Comparison of ENCODE assay signal across 10 cellular contexts in the genomic region with DNA sequence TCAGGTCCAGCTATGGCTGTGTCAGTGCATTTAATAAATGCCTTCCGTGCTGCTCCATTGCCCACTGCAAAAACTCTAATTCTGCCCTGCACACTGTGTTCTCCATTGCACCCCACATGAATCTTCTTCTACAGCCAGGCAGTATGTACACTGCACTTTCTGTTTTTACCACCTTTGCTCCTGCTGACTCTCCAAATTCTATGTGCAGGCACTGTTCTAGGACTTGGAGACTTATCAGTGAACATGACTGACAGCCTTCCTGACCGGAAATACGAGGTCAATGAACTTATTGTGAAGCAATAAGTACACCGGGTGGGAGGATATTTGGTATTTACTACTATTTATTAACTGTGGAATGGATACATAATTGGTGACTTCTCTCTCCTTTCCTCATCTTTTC. TPM values are rescaled to one million over a fixed set of nuclear protein-coding genes. Genes with fewer than 3 reads are reported as not detected.
"Had no signal": no experiment of that assay in that cellular context is flagged by ENCODE, and none has a peak within 500 bp of the region (broad histone marks: within the 10 kb centered on the region; RNA-seq: fewer than 3 reads in every experiment).

No MANE protein-coding gene starts in this region.

RNA-seq across cellular contexts. Expression of a gene that starts 33.3 kb away (rescaled TPM):
- total RNA-seq: activated CD4-positive, alpha-beta T cell treated with anti-CD3 and anti-CD28 coated beads for 36 hours; activated CD4-positive, alpha-beta T cell treated with anti-CD3 and anti-CD28 coated beads, Interleukin-2, amount 10 ng/mL, durations not matched to agents 7 days and 5 days; activated T-helper 2 cell treated with anti-CD3 and anti-CD28 coated beads, Interferon-gamma antibody, Interleukin-2, Interleukin-4, amounts not matched to agents 10 μg/mL and 5 μg/mL and 100 μg/mL, durations not matched to agents 14 hours and 24 hours and 36 hours; bronchial epithelial cell; cardiac muscle cell; chondrocyte had no signal
- polyA plus RNA-seq: cardiac muscle cell had no signal

RNA-seq across cellular contexts. Expression of a gene that starts 48.1 kb away (rescaled TPM):
- total RNA-seq: activated CD4-positive, alpha-beta memory T cell treated with anti-CD3 and anti-CD28 coated beads, Interleukin-2, amount 10 ng/mL, durations not matched to agents 7 days and 5 days; activated CD4-positive, alpha-beta T cell treated with anti-CD3 and anti-CD28 coated beads for 36 hours; activated CD4-positive, alpha-beta T cell treated with anti-CD3 and anti-CD28 coated beads, Interleukin-2, amount 10 ng/mL, durations not matched to agents 7 days and 5 days; activated CD8-positive, alpha-beta T cell treated with anti-CD3 and anti-CD28 coated beads, Interleukin-2, amount 10 ng/mL, durations not matched to agents 7 days and 5 days; activated naive CD8-positive, alpha-beta T cell treated with anti-CD3 and anti-CD28 coated beads, Interleukin-2, amount 10 ng/mL, durations not matched to agents 7 days and 5 days; activated T-helper 2 cell treated with anti-CD3 and anti-CD28 coated beads, Interferon-gamma antibody, Interleukin-2, Interleukin-4, amounts not matched to agents 10 μg/mL and 5 μg/mL and 100 μg/mL, durations not matched to agents 14 hours and 24 hours and 36 hours; ascending aorta; bronchial epithelial cell; cardiac muscle cell; chondrocyte had no signal
- polyA plus RNA-seq: cardiac muscle cell had no signal

RNA-seq across cellular contexts. Expression of a gene that starts 58.5 kb away (rescaled TPM):
- total RNA-seq: cardiac muscle cell had no signal
- polyA plus RNA-seq: cardiac muscle cell had no signal
